In genomic region chr19:14322889-14323463, GRCh38 we compare ENCODE assay signal across 19 cellular contexts. TPM values are rescaled to one million over a fixed set of nuclear protein-coding genes. Genes with fewer than 3 reads are reported as not detected.
DNase-seq lines count a peak whose midpoint lies in the region; ATAC-seq, FAIRE-seq and TF ChIP-seq lines count a peak whose summit lies in the region.
"Had no signal": no experiment of that assay in that cellular context is flagged by ENCODE, and none has a peak within 500 bp of the region (broad histone marks: within the 10 kb centered on the region; RNA-seq: fewer than 3 reads in every experiment).

No MANE protein-coding gene starts in this region.

- H3K4me1 ChIP-seq in K562 (replicated peaks in 1 of 2; ENCODE audit: control insufficient read depth in 2 of 2, insufficient read depth in 2 of 2, low read length in 2 of 2) (peaks cover 0 to 3% of the 10 kb centered on the region in 2 experiments; a peak in 1 of 5 replicates), endodermal cell (ENCODE audit: control insufficient read depth, insufficient read depth, low read length) (no peaks in the 10 kb centered on the region)
- H3K4me1 ChIP-seq: BE2C, Caco-2 had no signal

- peaks cover 2% of the 10 kb centered on the region for H3K36me3 Mint-ChIP-seq in endodermal cell (ENCODE audit: low read depth)
- H3K36me3 Mint-ChIP-seq: CD4-positive, CD25-positive, alpha-beta regulatory T cell; CD8-positive, alpha-beta memory T cell had no signal

- H3K9me3 ChIP-seq in K562 (replicated peaks; ENCODE audit: control insufficient read depth, insufficient read depth, low read depth, low read length) (peaks cover 3% of the 10 kb centered on the region; the same call in 1 of the 2 replicates), endodermal cell (ENCODE audit: control insufficient read depth, low read length) (no peaks in the 10 kb centered on the region)
- H3K9me3 ChIP-seq: BE2C had no signal

- WGBS in K562 (ENCODE audit: insufficient coverage, low coverage, missing lambda C conversion rate): 27% methylated on average over 7 of the region's 7 CpGs
- 91 to 96% methylated on average over 3 to 7 of the region's 7 CpGs for WGBS in endodermal cell (ENCODE audit: insufficient coverage in 1 of 2, insufficient read length in 1 of 2), 2 experiments

- no peak overlapping the region for H3K9ac ChIP-seq in K562 (ENCODE audit: insufficient read depth in 1 of 2, low read depth in 2 of 2, low read length in 2 of 2)
- no peak overlapping the region for H3K9ac ChIP-seq in endodermal cell (ENCODE audit: extremely low read depth, low read length, poor library complexity, severe bottlenecking)
- H3K9ac ChIP-seq: GM23248 had no signal

- no peak overlapping the region for H2AFZ ChIP-seq in K562 (ENCODE audit: low read depth, low read length)
- H2AFZ ChIP-seq: GM23248 had no signal

- DNase-seq in COLO829 (ENCODE audit: low spot score) (peak; percentile 69), H7 (peak; percentile 26), K562 (ENCODE audit: extremely low read depth in 1 of 4, low spot score in 3 of 4) (no peak), pons (ENCODE audit: low spot score) (peak; percentile 41), NCI-H1092 (lab: John Stamatoyannopoulos, UW) (no peak), endodermal cell (no peak)
- DNase-seq: ACHN; BE2C; C1 segment of cervical spinal cord; Caco-2; CD4-positive, CD25-positive, alpha-beta regulatory T cell; CD8-positive, alpha-beta memory T cell; GM23248 had no signal

- H3K4me3 ChIP-seq in H7 (ENCODE audit: insufficient read depth, low read depth, low read length) (no peak overlapping the region), K562 (no peak overlapping the region), endodermal cell (ENCODE audit: low read length) (no peak overlapping the region)
- H3K4me3 ChIP-seq: GM23248 had no signal

- in situ Hi-C loops in K562 (cut with MboI): no loop called here

- no peak overlapping the region for H3K4me3 Mint-ChIP-seq in endodermal cell
- H3K4me3 Mint-ChIP-seq: CD8-positive, alpha-beta memory T cell had no signal

- BruUV-seq in K562 (replicated peaks; lab: Mats Ljungman, UMichigan): no TSS peak

- ATAC-seq in K562: no peak
- no peak for ATAC-seq in HG03565 (IDR thresholded peaks at IDR 0.05; ENCODE audit: unreplicated experiment)
- ATAC-seq: HCT116 had no signal

- TF ChIP-seq EP300 in K562 (IDR thresholded peaks at IDR 0.05; ENCODE audit: low read length): no peak

- H3K27me3 ChIP-seq in H7 (ENCODE audit: control insufficient read depth, insufficient read depth, low read length) (no peaks in the 10 kb centered on the region), K562 (ENCODE audit: control insufficient read depth in 2 of 2, insufficient read depth in 2 of 2, low read length in 2 of 2) (peaks cover 2 to 31% of the 10 kb centered on the region in 2 experiments; a peak in 4 of 5 replicates), endodermal cell (ENCODE audit: control insufficient read depth, insufficient read depth, low read length, poor library complexity, severe bottlenecking) (no peaks in the 10 kb centered on the region)
- H3K27me3 ChIP-seq: BE2C had no signal

- no peak for TF ChIP-seq RAD21 in K562 (CRISPR knock-in tag; conservative IDR thresholded peaks at IDR 0.05 in 1 of 2, IDR thresholded peaks at IDR 0.05 in 1 of 2)

- no peak overlapping the region for H3K27ac Mint-ChIP-seq in endodermal cell

- POLR2A ChIA-PET in K562 (lab: Yijun Ruan, JAX): no interaction called here

- H4K20me1 ChIP-seq in K562 (replicated peaks; ENCODE audit: control insufficient read depth, insufficient read depth, low read length): no peaks in the 10 kb centered on the region

- intact Hi-C loops in K562 (cut with micrococcal nuclease): no loop called here

- CTCF ChIA-PET in K562 (lab: Yijun Ruan, JAX; ENCODE audit: low intra/inter-chr PET ratio): no interaction called here

- no peaks in the 10 kb centered on the region for H3K9me1 ChIP-seq in K562 (ENCODE audit: control insufficient read depth, insufficient read depth, low read length)

- TF ChIP-seq POLR2A in K562 (conservative IDR thresholded peaks at IDR 0.05): no peak

- TF ChIP-seq CTCF in K562 (IDR thresholded peaks at IDR 0.05 in 2 of 3, conservative IDR thresholded peaks at IDR 0.05 in 1 of 3; ENCODE audit: insufficient read depth in 2 of 3, low read depth in 1 of 3, low read length in 3 of 3): no peak
- no peak for TF ChIP-seq CTCF in endodermal cell (conservative IDR thresholded peaks at IDR 0.05)

- H3K79me2 ChIP-seq in K562 (ENCODE audit: control insufficient read depth, insufficient read depth, low read length): no peaks in the 10 kb centered on the region

- H3K4me2 ChIP-seq in K562 (ENCODE audit: insufficient read depth, low read length): no peak overlapping the region

- H3K27me3 Mint-ChIP-seq in endodermal cell (ENCODE audit: insufficient read depth): no peaks in the 10 kb centered on the region
- H3K27me3 Mint-ChIP-seq: CD8-positive, alpha-beta memory T cell had no signal

- no peak for FAIRE-seq in K562 (lab: Jason Lieb, UNC)
- FAIRE-seq: D721Med, G401.6, GM12891, H54 had no signal

- H3K27ac ChIP-seq in K562 (ENCODE audit: extremely low read depth, low read depth, low read length) (no peak overlapping the region), endodermal cell (ENCODE audit: low read depth, low read length) (no peak overlapping the region)
- H3K27ac ChIP-seq: GM23248 had no signal

- H3K4me1 Mint-ChIP-seq in endodermal cell: no peaks in the 10 kb centered on the region
- H3K4me1 Mint-ChIP-seq: CD4-positive, CD25-positive, alpha-beta regulatory T cell; CD8-positive, alpha-beta memory T cell had no signal

- H3K36me3 ChIP-seq in H7 (replicated peaks; ENCODE audit: control insufficient read depth, insufficient read depth, low read length) (no peaks in the 10 kb centered on the region), K562 (ENCODE audit: control insufficient read depth, insufficient read depth, low read length) (no peaks in the 10 kb centered on the region), endodermal cell (ENCODE audit: control insufficient read depth, insufficient read depth, low read length) (no peaks in the 10 kb centered on the region)
- H3K36me3 ChIP-seq: BE2C had no signal

- H3K9me3 Mint-ChIP-seq in endodermal cell: peaks cover 13% of the 10 kb centered on the region
- H3K9me3 Mint-ChIP-seq: CD4-positive, CD25-positive, alpha-beta regulatory T cell; CD8-positive, alpha-beta memory T cell had no signal

TF ChIP-seq in K562, 482 proteins besides CTCF, POLR2A, EP300 and RAD21:
- TF ChIP-seq ZNF121 (CRISPR knock-in tag; conservative IDR thresholded peaks at IDR 0.05) (peak; percentile 61), ZNF217 (CRISPR knock-in tag; IDR thresholded peaks at IDR 0.05) (no peak), ZC3H4 (CRISPR knock-in tag; IDR thresholded peaks at IDR 0.05; ENCODE audit: borderline replicate concordance) (no peak)

RNA-seq across cellular contexts. Expression of gene ADGRE5, which starts 58.3 kb away (rescaled TPM):
- total RNA-seq in H7 (2014; rRNA removed; shearing (Covaris generic)): 5.9 and 6.1 TPM in 2 replicates
- 133 and 378 TPM in 2 replicates for total RNA-seq in K562 (2011; cell fraction: chromatin; rRNA removed; ENCODE audit: low replicate concordance)
- 188 and 218 TPM in 2 replicates for total RNA-seq in K562 (2011; cell fraction: nucleolus; rRNA removed)
- total RNA-seq in K562 (2011; cell fraction: nucleoplasm; rRNA removed): 153 and 170 TPM in 2 replicates
- total RNA-seq in K562 (2014; rRNA removed): 31.1 and 34.2 TPM in 2 replicates
- total RNA-seq in K562 (2014; rRNA removed; fragmentation: Illumina TruSeq; extraction: Trizol): 8.3 and 10.0 TPM in 2 replicates
- total RNA-seq in K562 (2015; rRNA removed; fragmentation: Illumina TruSeq; extraction: Trizol): 11.4 and 11.9 TPM in 2 replicates
- 58.2 and 68.9 TPM in 2 replicates for total RNA-seq in K562 (2021)
- 15.6 and 30.7 TPM in 2 replicates for polyA plus RNA-seq in K562 (2011; rRNA removed)
- polyA plus RNA-seq in K562 (2011; cell fraction: cytosol; rRNA removed): 15.4 and 18.5 TPM in 2 replicates
- polyA plus RNA-seq in K562 (2011; cell fraction: nucleus; rRNA removed): 97.7 and 167 TPM in 2 replicates
- polyA plus RNA-seq in K562 (2012): 50.5 and 78.5 TPM in 2 replicates
- 32.2 and 45.4 TPM in 2 replicates for polyA plus RNA-seq in K562 (2014; fragmentation: Illumina TruSeq; extraction: Trizol)
- polyA plus RNA-seq in K562 (2014; fragmentation: Nextera tagmentation; extraction: Ambion mirVana): 1 to 10 TPM; 2.5 to 3.1 TPM
- 28.2 and 35.7 TPM in 2 replicates for polyA plus RNA-seq in K562 (2014; rRNA removed)
- polyA minus RNA-seq in K562 (2011; rRNA and poly(A)+ RNA removed): 22.6 and 23.8 TPM in 2 replicates
- polyA minus RNA-seq in K562 (2011; cell fraction: cytosol; rRNA and poly(A)+ RNA removed): 20.7 and 23.5 TPM in 2 replicates
- polyA minus RNA-seq in K562 (2011; cell fraction: nucleus; rRNA and poly(A)+ RNA removed): 38.5 and 43.3 TPM in 2 replicates
- total RNA-seq in endodermal cell: 1 to 10 TPM in 1 of 2 donors, under 1 TPM in 1; 0.60 to 1.2 TPM
- polyA plus RNA-seq in endodermal cell (2013, experiment 1 of 2): 2.8 TPM
- polyA plus RNA-seq in endodermal cell (2013, experiment 2 of 2): 2.3 TPM

Comparison
In these comparisons a context has a peak if more than half of its experiments do, and no peak if none do; other contexts are left out.
1. DNase-seq: peak in COLO829 (single experiment), H7 (single experiment) and pons (single experiment); none in K562 (0 of 4), NCI-H1092 (single experiment) and endodermal cell (single experiment).